In genomic region chr20:5222919-5223634, GRCh38 we compare ENCODE assay signal across 8 cellular contexts.
A peak's percentile ranks its signal among the peaks of the same experiment; 100 is the strongest.
DNase-seq lines count a peak whose midpoint lies in the region; ATAC-seq and TF ChIP-seq lines count a peak whose summit lies in the region.

No MANE protein-coding gene starts in this region.

- WGBS in iPS DF 6.9 (ENCODE audit: insufficient coverage, insufficient read length), result no CpG with 5 or more reads among the region's 11 CpGs

- H3K4me1 Mint-ChIP-seq in T-cell, result peaks cover 0 to 4% (median 0%) of the 10 kb centered on the region in 3 donors

- POLR2A ChIA-PET in T-cell (lab: Charles Lee), result interaction anchor here (0.5 to 1.1 kb wide), 3 partner anchors 15 to 422 kb away, joined by 3 to 4 read pairs (median 3); no protein-coding TSS in a partner anchor

- peaks cover 1% of the 10 kb centered on the region; the same call in 1 of the 2 replicates for H3K4me1 ChIP-seq in iPS DF 6.9 (ENCODE audit: control insufficient read depth, insufficient read depth, low read length)

- DNase-seq in activated gamma-delta T cell treated with Interleukin-2 at 50 U/mL for 16 hours (peak; percentile 46), activated gamma-delta T cell (lab: John Stamatoyannopoulos, UW) (no peak), Kasumi-1 (lab: John Stamatoyannopoulos, UW) (peak; percentile 59 to 80), T-cell (peak in 31 of 34 experiments; percentile 9 to 54 (median 34)), astrocyte of the hippocampus (ENCODE audit: low read depth, low spot score) (peak; percentile 80), iPS DF 6.9 (ENCODE audit: low read depth, low spot score) (peak; percentile 29)
- DNase-seq in stimulated activated CD4-positive, alpha-beta T cell treated with anti-CD3 and anti-CD28 coated beads, Interleukin-15, amount 100 ng/mL, for 24 hours, result peak; percentile 71

- peaks cover 0 to 5% of the 10 kb centered on the region in 2 donors for H3K27me3 Mint-ChIP-seq in T-cell

- no peaks in the 10 kb centered on the region for H3K9me3 ChIP-seq in iPS DF 6.9 (ENCODE audit: control insufficient read depth, insufficient read depth, low read length)

- H3K9me3 Mint-ChIP-seq in T-cell, result no peaks in the 10 kb centered on the region

- H3K27ac Mint-ChIP-seq in T-cell, result no peak overlapping the region

- H3K4me3 ChIP-seq in iPS DF 6.9 (ENCODE audit: low read length), result no peak overlapping the region

- no peak for TF ChIP-seq POLR2A in GM18505 (IDR thresholded peaks at IDR 0.05; ENCODE audit: borderline replicate concordance, extremely low read depth, insufficient read depth, insufficient read length)

- no peaks in the 10 kb centered on the region for H3K27me3 ChIP-seq in iPS DF 6.9 (ENCODE audit: control insufficient read depth, insufficient read depth, low read length)

- no peak overlapping the region for H3K27ac ChIP-seq in iPS DF 6.9 (ENCODE audit: low read length)

- H3K36me3 Mint-ChIP-seq in T-cell, result peaks cover 2% of the 10 kb centered on the region

- peak; percentile 45 to 56 (median 49) for ATAC-seq in T-cell (replicated peaks in 1 of 4)
- ATAC-seq in GM18505 (IDR thresholded peaks at IDR 0.05; ENCODE audit: unreplicated experiment), result no peak

- CTCF ChIA-PET in T-cell (lab: Charles Lee), result interaction anchor here (0.6 to 1.5 kb wide), 7 partner anchors 9 to 501 kb away, joined by 3 to 9 read pairs (median 3); partner anchors contain the start of gene CDS2 (in 1 of the 2)

- H3K4me3 Mint-ChIP-seq in T-cell, result no peak overlapping the region

- no peaks in the 10 kb centered on the region for H3K36me3 ChIP-seq in iPS DF 6.9 (ENCODE audit: control insufficient read depth, insufficient read depth, low read length)
